10 cellular contexts compared by ENCODE assay signal in genomic region chr10:33273295-33274002, GRCh38.
DNase-seq lines count a peak whose midpoint lies in the region; TF ChIP-seq lines count a peak whose summit lies in the region.
"Had no signal": no experiment of that assay in that cellular context is flagged by ENCODE, and none has a peak within 500 bp of the region (broad histone marks: within the 10 kb centered on the region; RNA-seq: fewer than 3 reads in every experiment).

No MANE protein-coding gene starts in this region.

- peaks cover 9% of the 10 kb centered on the region for H3K36me3 ChIP-seq in smooth muscle cell (ENCODE audit: low read depth)

- no peaks in the 10 kb centered on the region for H3K9me3 ChIP-seq in smooth muscle cell (replicated peaks; ENCODE audit: low read depth)

- H3K4me3 ChIP-seq in astrocyte of the spinal cord (ENCODE audit: low read depth, low read length) (peak overlapping the region; percentile 4), smooth muscle cell (no peak overlapping the region)

- peaks cover 39% of the 10 kb centered on the region for H3K4me1 ChIP-seq in smooth muscle cell (ENCODE audit: low read depth)

- H2AFZ ChIP-seq in smooth muscle cell (ENCODE audit: low read depth): no peak overlapping the region

- H3K4me2 ChIP-seq in smooth muscle cell: peak overlapping the region; percentile 41

- DNase-seq in A172 (ENCODE audit: low spot score): peak; percentile 98
- peak; percentile 84 for DNase-seq in LoVo (ENCODE audit: low spot score)
- DNase-seq in astrocyte of the spinal cord (ENCODE audit: low read depth, low spot score): peak; percentile 94
- DNase-seq in iPS-NIHi11 (ENCODE audit: low spot score): peak; percentile 45
- DNase-seq in smooth muscle cell (lab: John Stamatoyannopoulos, UW; ENCODE audit: unreplicated experiment): peak; percentile 16
- DNase-seq in NAMALWA (ENCODE audit: low spot score): no peak
- no peak for DNase-seq in KG1 (lab: John Stamatoyannopoulos, UW)
- DNase-seq in GM19238 (ENCODE audit: insufficient read length, low spot score): no peak
- DNase-seq: activated B cell treated with CpG ODN at 0.5 μM for 24 hours, DND-41 had no signal

- in situ Hi-C loops in astrocyte of the spinal cord (cut with HindIII; ENCODE audit: low sequenced_read_pairs): no loop called here

- H3K27me3 ChIP-seq in smooth muscle cell (ENCODE audit: low read depth): no peaks in the 10 kb centered on the region

- H3K79me2 ChIP-seq in smooth muscle cell (ENCODE audit: low read depth): peaks cover 70% of the 10 kb centered on the region

- peaks cover 6% of the 10 kb centered on the region for H3F3A ChIP-seq in smooth muscle cell (ENCODE audit: low read depth)

- TF ChIP-seq CTCF in astrocyte of the spinal cord (IDR thresholded peaks at IDR 0.05; ENCODE audit: low read depth, low read length): no peak
- no peak for TF ChIP-seq CTCF in smooth muscle cell (IDR thresholded peaks at IDR 0.05; ENCODE audit: borderline replicate concordance, insufficient read depth, poor library complexity, severe bottlenecking)

- peaks cover 5% of the 10 kb centered on the region for H4K20me1 ChIP-seq in smooth muscle cell (ENCODE audit: low read depth)

- H3K9ac ChIP-seq in smooth muscle cell (ENCODE audit: low read depth): peak overlapping the region; percentile 42

- 64% methylated on average over 19 of the region's 19 CpGs for WGBS in smooth muscle cell (ENCODE audit: low lambda C conversion rate)

- peak overlapping the region; percentile 66 for H3K27ac ChIP-seq in smooth muscle cell (ENCODE audit: low read depth)

Comparison
In these comparisons a context has a peak if more than half of its experiments do, and no peak if none do; other contexts are left out.
1. DNase-seq: peak in A172 (single experiment), LoVo (single experiment), astrocyte of the spinal cord (single experiment), iPS-NIHi11 (single experiment) and smooth muscle cell (single experiment); none in NAMALWA (single experiment), KG1 (single experiment) and GM19238 (single experiment).